Comparison of ENCODE assay signal across 24 cellular contexts in genomic region chr3:23312866-23313265, GRCh38.
DNase-seq lines count a peak whose midpoint lies in the region; ATAC-seq and TF ChIP-seq lines count a peak whose summit lies in the region.
"Had no signal": no experiment of that assay in that cellular context is flagged by ENCODE, and none has a peak within 500 bp of the region (broad histone marks: within the 10 kb centered on the region; RNA-seq: fewer than 3 reads in every experiment).

No MANE protein-coding gene starts in this region.

- H3K27me3 ChIP-seq in uterus, result no peaks in the 10 kb centered on the region
- H3K27me3 ChIP-seq: BLaER1 treated with 17β-estradiol and CSF1 and Interleukin-3, amounts not matched to agents 10 nM and 100 nM; neutrophil; vagina had no signal

- no peak for TF ChIP-seq CTCF in uterus (IDR thresholded peaks at IDR 0.05)

- H3K27ac ChIP-seq in uterus, result no peak overlapping the region
- H3K27ac ChIP-seq: BLaER1 treated with 17β-estradiol and CSF1 and Interleukin-3, amounts not matched to agents 10 nM and 100 nM; neutrophil; SK-N-MC; thoracic aorta; vagina had no signal

- DNase-seq in left ventricle myocardium superior, result no peak
- no peak for DNase-seq in cardiac septum (ENCODE audit: low spot score)
- peak; percentile 8 for DNase-seq in dermis blood vessel endothelial cell
- DNase-seq in myocyte (ENCODE audit: low read depth), result peak; percentile 80
- DNase-seq in uterus, result no peak
- no peak for DNase-seq in posterior vena cava (ENCODE audit: low spot score)
- no peak for DNase-seq in NCI-H1105 treated with DMSO at 0.1 percent for 48 hours (lab: John Stamatoyannopoulos, UW)
- DNase-seq: activated gamma-delta T cell treated with Interleukin-2 at 50 U/mL for 16 hours; Caco-2; caudate nucleus; DND-41; GOT3; KG1; mammary epithelial cell; NCI-H1694 treated with DMSO at 0.1 percent for 48 hours; NCI-H526 treated with DMSO at 0.1 percent for 48 hours; stimulated activated CD4-positive, alpha-beta T cell treated with anti-CD3 and anti-CD28 coated beads, Interleukin-4, amount 100 ng/mL, for 1 hour; stimulated activated naive B cell treated with anti-CD40 and anti-IgM and Interleukin-4, amounts not matched to agents 10 μg/mL and 1 μg/mL and 100 μg/mL, for 72 hours had no signal

- TF ChIP-seq POLR2A in uterus (IDR thresholded peaks at IDR 0.05), result no peak

- no peak overlapping the region for H3K4me3 ChIP-seq in uterus
- H3K4me3 ChIP-seq: BLaER1 treated with 17β-estradiol and CSF1 and Interleukin-3, amounts not matched to agents 10 nM and 100 nM; SK-N-MC; thoracic aorta; vagina had no signal

- H3K36me3 ChIP-seq in uterus, result no peaks in the 10 kb centered on the region
- H3K36me3 ChIP-seq: neutrophil, thoracic aorta, vagina had no signal

- H3K9me3 ChIP-seq in uterus, result no peaks in the 10 kb centered on the region
- H3K9me3 ChIP-seq: Caco-2, neutrophil, thoracic aorta, vagina had no signal

- intact Hi-C loops in left ventricle myocardium superior (cut with micrococcal nuclease) (no loop called here), cardiac septum (cut with DNase I) (no loop called here), uterus (cut with DNase I; ENCODE audit: low total_unique reads) (no loop called here), posterior vena cava (cut with DNase I) (no loop called here)

- no peaks in the 10 kb centered on the region for H3K4me1 ChIP-seq in uterus
- H3K4me1 ChIP-seq: Caco-2 had no signal

- ATAC-seq in left ventricle myocardium superior (peak; percentile 69), HG03571 (IDR thresholded peaks at IDR 0.05; ENCODE audit: unreplicated experiment) (no peak)
- ATAC-seq: stimulated activated naive B cell treated with anti-CD40 and anti-IgM and Interleukin-4, amounts not matched to agents 10 μg/mL and 1 μg/mL and 100 μg/mL, for 72 hours had no signal

Comparison
In these comparisons a context has a peak if more than half of its experiments do, and no peak if none do; other contexts are left out.
1. DNase-seq: peak in dermis blood vessel endothelial cell (single experiment) and myocyte (single experiment); none in left ventricle myocardium superior (single experiment), cardiac septum (single experiment), uterus (0 of 2), posterior vena cava (single experiment) and NCI-H1105 treated with DMSO at 0.1 percent for 48 hours (single experiment).